ENCODE assay signal across 13 cellular contexts in the genomic region with DNA sequence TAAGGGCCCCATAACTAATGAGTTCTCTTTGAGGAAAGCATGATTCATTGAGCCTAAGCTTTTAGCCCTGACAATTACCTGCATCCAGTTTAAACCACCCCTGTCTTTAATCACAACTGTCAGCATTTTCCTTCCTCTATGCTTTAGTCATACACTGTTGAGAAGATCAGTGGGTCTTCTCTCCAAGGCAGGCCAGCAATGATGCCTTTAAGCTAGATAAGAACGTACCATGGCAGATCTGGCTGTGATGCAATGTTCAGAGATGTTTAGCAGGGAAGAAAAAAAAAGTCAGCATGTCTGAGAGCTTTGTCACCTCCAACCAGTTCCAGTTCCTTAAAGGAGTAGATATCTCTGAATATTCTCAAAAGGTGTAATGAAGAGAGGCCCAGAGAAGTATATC.
DNase-seq lines count a peak whose midpoint lies in the region; ATAC-seq and TF ChIP-seq lines count a peak whose summit lies in the region.
"Had no signal": no experiment of that assay in that cellular context is flagged by ENCODE, and none has a peak within 500 bp of the region (broad histone marks: within the 10 kb centered on the region; RNA-seq: fewer than 3 reads in every experiment).

No MANE protein-coding gene starts in this region.

- peak; percentile 74 for ATAC-seq in activated CD4-positive, alpha-beta T cell treated with anti-CD3 and anti-CD28 coated beads for 36 hours
- ATAC-seq in omental fat pad (ENCODE audit: low FRiP score) = peak; percentile 93
- ATAC-seq: gastrocnemius medialis, SK-N-SH treated with all-trans-retinoic acid at 6 μM for 48 hours had no signal

- H3K27ac Mint-ChIP-seq in activated CD4-positive, alpha-beta T cell treated with anti-CD3 and anti-CD28 coated beads for 36 hours = peak overlapping the region; percentile 76

- no peak overlapping the region for H3K4me3 Mint-ChIP-seq in activated CD4-positive, alpha-beta T cell treated with anti-CD3 and anti-CD28 coated beads for 36 hours

- no peak overlapping the region for H3K4me3 ChIP-seq in cardiac fibroblast (replicated peaks in 1 of 2; ENCODE audit: low read depth in 2 of 2, low read length in 2 of 2)
- no peak overlapping the region for H3K4me3 ChIP-seq in WERI-Rb-1 (ENCODE audit: low read depth, low read length)
- H3K4me3 ChIP-seq: gastrocnemius medialis had no signal

- no peaks in the 10 kb centered on the region for H3K27me3 ChIP-seq in WERI-Rb-1 (ENCODE audit: insufficient read depth, low read depth, severe bottlenecking)
- H3K27me3 ChIP-seq: gastrocnemius medialis had no signal

- peak; percentile 43 for DNase-seq in activated CD4-positive, alpha-beta T cell treated with anti-CD3 and anti-CD28 coated beads for 36 hours
- DNase-seq in activated CD4-positive, alpha-beta T cell treated with anti-CD3 and anti-CD28 coated beads for 4 hours = no peak
- DNase-seq in NCI-H146 (lab: John Stamatoyannopoulos, UW) (peak; percentile 55), cardiac fibroblast (ENCODE audit: low read depth in 2 of 2) (peak; percentile 18 to 67), omental fat pad (ENCODE audit: low spot score) (no peak), dedifferentiated amniotic fluid mesenchymal stem cell (ENCODE audit: extremely low spot score) (no peak), WERI-Rb-1 (no peak), SIG-M5 (lab: John Stamatoyannopoulos, UW) (no peak)
- DNase-seq: activated CD4-positive, alpha-beta T cell treated with anti-CD3 and anti-CD28 coated beads for 1 hour; gastrocnemius medialis; stimulated activated CD4-positive, alpha-beta T cell treated with anti-CD3 and anti-CD28 coated beads, Interleukin-12 subunit alpha, Interleukin-12 subunit beta, amount 100 ng/mL, for 4 hours; stimulated activated CD8-positive, alpha-beta memory T cell treated with anti-CD3 and anti-CD28 coated beads, Interleukin-4, amount 100 ng/mL, for 48 hours had no signal

- H3K4me1 Mint-ChIP-seq in activated CD4-positive, alpha-beta T cell treated with anti-CD3 and anti-CD28 coated beads for 36 hours = peaks cover 63% of the 10 kb centered on the region

- H3K36me3 Mint-ChIP-seq in activated CD4-positive, alpha-beta T cell treated with anti-CD3 and anti-CD28 coated beads for 36 hours (ENCODE audit: low read depth) = no peaks in the 10 kb centered on the region

- intact Hi-C loops in activated CD4-positive, alpha-beta T cell treated with anti-CD3 and anti-CD28 coated beads for 36 hours (cut with DNase I, micrococcal nuclease) = loop anchor here (1.0 to 5.0 kb wide), 3 partner anchors 156 to 179 kb away; a partner anchor contains a TSS

- H3K9me3 ChIP-seq in WERI-Rb-1 (ENCODE audit: severe bottlenecking) = no peaks in the 10 kb centered on the region
- H3K9me3 ChIP-seq: gastrocnemius medialis had no signal

- POLR2A ChIA-PET in activated CD4-positive, alpha-beta T cell treated with anti-CD3 and anti-CD28 coated beads for 36 hours (lab: Charles Lee) = interaction anchor here (0.6 to 1.4 kb wide), 2 partner anchors 73 to 180 kb away, joined by 4 to 5 read pairs; a partner anchor contains a TSS

- H3K9me3 Mint-ChIP-seq in activated CD4-positive, alpha-beta T cell treated with anti-CD3 and anti-CD28 coated beads for 36 hours (ENCODE audit: low read depth) = no peaks in the 10 kb centered on the region

- H3K27ac ChIP-seq in WERI-Rb-1 = no peak overlapping the region
- H3K27ac ChIP-seq: gastrocnemius medialis had no signal

- no peaks in the 10 kb centered on the region for H3K36me3 ChIP-seq in WERI-Rb-1
- H3K36me3 ChIP-seq: gastrocnemius medialis had no signal

- H3K27me3 Mint-ChIP-seq in activated CD4-positive, alpha-beta T cell treated with anti-CD3 and anti-CD28 coated beads for 36 hours = no peaks in the 10 kb centered on the region

- TF ChIP-seq CTCF in cardiac fibroblast (IDR thresholded peaks at IDR 0.05; ENCODE audit: low read depth, low read length) = no peak
- TF ChIP-seq CTCF in omental fat pad (IDR thresholded peaks at IDR 0.05) = no peak
- TF ChIP-seq CTCF in WERI-Rb-1 (IDR thresholded peaks at IDR 0.05; ENCODE audit: low read depth, low read length) = no peak

- CTCF ChIA-PET in activated CD4-positive, alpha-beta T cell treated with anti-CD3 and anti-CD28 coated beads for 36 hours (lab: Charles Lee) = interaction anchor here (0.9 to 1.9 kb wide), 5 partner anchors 8 to 184 kb away, joined by 3 to 5 read pairs (median 4); no protein-coding TSS in a partner anchor

Comparison
In these comparisons a context has a peak if more than half of its experiments do, and no peak if none do; other contexts are left out.
1. DNase-seq: peak in activated CD4-positive, alpha-beta T cell treated with anti-CD3 and anti-CD28 coated beads for 36 hours (single experiment), NCI-H146 (single experiment) and cardiac fibroblast (2 of 2); none in activated CD4-positive, alpha-beta T cell treated with anti-CD3 and anti-CD28 coated beads for 4 hours (0 of 2), omental fat pad (single experiment), dedifferentiated amniotic fluid mesenchymal stem cell (single experiment), WERI-Rb-1 (single experiment) and SIG-M5 (single experiment).